13 cellular contexts compared by ENCODE assay signal in genomic region chr1:108831225-108831624, GRCh38. TPM values are rescaled to one million over a fixed set of nuclear protein-coding genes. Genes with fewer than 3 reads are reported as not detected.
DNase-seq lines count a peak whose midpoint lies in the region; ATAC-seq, FAIRE-seq and TF ChIP-seq lines count a peak whose summit lies in the region.
"Had no signal": no experiment of that assay in that cellular context is flagged by ENCODE, and none has a peak within 500 bp of the region (broad histone marks: within the 10 kb centered on the region; RNA-seq: fewer than 3 reads in every experiment).

No MANE protein-coding gene starts in this region.

- H3K27me3 ChIP-seq in Peyer's patch = no peaks in the 10 kb centered on the region
- no peaks in the 10 kb centered on the region for H3K27me3 ChIP-seq in esophagus (ENCODE audit: control insufficient read depth in 1 of 2, insufficient read depth in 2 of 2, low read length in 2 of 2)

- no peaks in the 10 kb centered on the region for H3K36me3 Mint-ChIP-seq in nephron (ENCODE audit: low read depth)
- H3K36me3 Mint-ChIP-seq in WTC11 = no peaks in the 10 kb centered on the region
- H3K36me3 Mint-ChIP-seq: CD4-positive, CD25-positive, alpha-beta regulatory T cell had no signal

- TF ChIP-seq POLR2A in Peyer's patch (IDR thresholded peaks at IDR 0.05) = no peak

- H3K9me3 ChIP-seq in Peyer's patch = no peaks in the 10 kb centered on the region
- no peaks in the 10 kb centered on the region for H3K9me3 ChIP-seq in esophagus (ENCODE audit: control insufficient read depth in 2 of 2, insufficient read depth in 1 of 2, low read depth in 1 of 2, low read length in 1 of 2)
- H3K9me3 ChIP-seq in kidney (ENCODE audit: control insufficient read depth in 1 of 2, low read length in 2 of 2) = no peaks in the 10 kb centered on the region

- H3K9me3 Mint-ChIP-seq in nephron = no peaks in the 10 kb centered on the region
- no peaks in the 10 kb centered on the region for H3K9me3 Mint-ChIP-seq in WTC11
- H3K9me3 Mint-ChIP-seq: activated CD4-positive, alpha-beta memory T cell treated with anti-CD3 and anti-CD28 coated beads, Interleukin-2, amount 10 ng/mL, durations not matched to agents 7 days and 5 days; dendritic cell treated with granulocyte-macrophage colony-stimulating factor and Interleukin-4, amounts not matched to agents 40 ng/mL and 50 ng/mL, for 4 days had no signal

- no peak for FAIRE-seq in kidney (lab: Jason Lieb, UNC)
- FAIRE-seq: GM18507 had no signal

- no peaks in the 10 kb centered on the region for H3K36me3 ChIP-seq in Peyer's patch
- H3K36me3 ChIP-seq in esophagus (ENCODE audit: control insufficient read depth in 2 of 2, insufficient read depth in 2 of 2, low read length in 1 of 2) = no peaks in the 10 kb centered on the region
- no peaks in the 10 kb centered on the region for H3K36me3 ChIP-seq in kidney (ENCODE audit: control insufficient read depth in 1 of 2, insufficient read depth in 2 of 2, low read length in 2 of 2)

- ATAC-seq in WTC11 = no peak

- DNase-seq in AG20443 (ENCODE audit: low spot score) (peak; percentile 67), Peyer's patch (no peak), kidney (no peak), COLO668 (lab: John Stamatoyannopoulos, UW; ENCODE audit: unreplicated experiment) (no peak), WTC11 (ENCODE audit: low spot score) (no peak), NCI-H2227 (lab: John Stamatoyannopoulos, UW; ENCODE audit: unreplicated experiment) (no peak)
- DNase-seq: activated CD4-positive, alpha-beta memory T cell treated with anti-CD3 and anti-CD28 coated beads, Interleukin-2, amount 10 ng/mL, durations not matched to agents 7 days and 5 days; stimulated activated CD4-positive, alpha-beta T cell treated with anti-CD3 and anti-CD28 coated beads, Interleukin-2, amount 100 ng/mL, for 48 hours had no signal

- H3K4me3 Mint-ChIP-seq in nephron (peak overlapping the region in 1 of 3 experiments; percentile 11), WTC11 (no peak overlapping the region)
- H3K4me3 Mint-ChIP-seq: activated CD4-positive, alpha-beta memory T cell treated with anti-CD3 and anti-CD28 coated beads, Interleukin-2, amount 10 ng/mL, durations not matched to agents 7 days and 5 days; CD4-positive, CD25-positive, alpha-beta regulatory T cell had no signal

- WGBS in esophagus, 2 donors = 26 to 43% methylated on average over 2 of the region's 2 CpGs

- H3K27ac Mint-ChIP-seq in nephron (peak overlapping the region; percentile 49 to 91 (median 71)), WTC11 (no peak overlapping the region)
- H3K27ac Mint-ChIP-seq: activated CD4-positive, alpha-beta memory T cell treated with anti-CD3 and anti-CD28 coated beads, Interleukin-2, amount 10 ng/mL, durations not matched to agents 7 days and 5 days had no signal

- H3K4me1 ChIP-seq in Peyer's patch (peaks cover 0 to 9% (median 0%) of the 10 kb centered on the region in 4 donors), esophagus (ENCODE audit: control insufficient read depth in 2 of 2, insufficient read depth in 2 of 2, low read length in 1 of 2) (peaks cover 2 to 8% of the 10 kb centered on the region in 2 donors), kidney (ENCODE audit: control insufficient read depth in 1 of 2, insufficient read depth in 1 of 2, low read depth in 1 of 2, low read length in 2 of 2) (no peaks in the 10 kb centered on the region)

- H3K27ac ChIP-seq in Peyer's patch (peak overlapping the region; percentile 35 to 78 (median 58)), esophagus (ENCODE audit: low read depth in 2 of 2, low read length in 1 of 2) (peak overlapping the region; percentile 83 to 86), kidney (ENCODE audit: low read depth in 2 of 2, low read length in 2 of 2) (no peak overlapping the region)

- H3K4me1 Mint-ChIP-seq in nephron (peaks cover 40% of the 10 kb centered on the region), WTC11 (no peaks in the 10 kb centered on the region)

- TF ChIP-seq CTCF in Peyer's patch (IDR thresholded peaks at IDR 0.05) (no peak), nephron (IDR thresholded peaks at IDR 0.05; ENCODE audit: unreplicated experiment in 3 of 3) (no peak), kidney (IDR thresholded peaks at IDR 0.05; ENCODE audit: borderline replicate concordance, extremely low read depth, insufficient read depth) (no peak), WTC11 (IDR thresholded peaks at IDR 0.05) (no peak)

- no peak overlapping the region for H3K4me3 ChIP-seq in Peyer's patch
- H3K4me3 ChIP-seq in esophagus (ENCODE audit: low read depth in 1 of 2, low read length in 2 of 2) = no peak overlapping the region
- H3K4me3 ChIP-seq in kidney (ENCODE audit: low read length in 2 of 2) = no peak overlapping the region

- no peak overlapping the region for H3K9ac ChIP-seq in kidney (ENCODE audit: low read length in 2 of 2)

- no peaks in the 10 kb centered on the region for H3K27me3 Mint-ChIP-seq in nephron (ENCODE audit: low read depth)
- no peaks in the 10 kb centered on the region for H3K27me3 Mint-ChIP-seq in WTC11 (ENCODE audit: low read depth)
- H3K27me3 Mint-ChIP-seq: dendritic cell treated with granulocyte-macrophage colony-stimulating factor and Interleukin-4, amounts not matched to agents 40 ng/mL and 50 ng/mL, for 4 days had no signal

- POLR2A ChIA-PET in WTC11 (lab: Charles Lee) = no interaction called here

- CTCF ChIA-PET in WTC11 (lab: Charles Lee) = no interaction called here

- intact Hi-C loops in kidney (cut with DNase I) = no loop called here

TF ChIP-seq in WTC11, 78 proteins besides CTCF, POLR2A, EP300 and RAD21 (continues in another document):
- no peak for TF ChIP-seq PREB (CRISPR knock-in tag; IDR thresholded peaks at IDR 0.05; ENCODE audit: borderline replicate concordance)
- TF ChIP-seq ZNF263 (CRISPR knock-in tag; IDR thresholded peaks at IDR 0.05; ENCODE audit: low read depth) = no peak
- TF ChIP-seq STAT6 (CRISPR knock-in tag; conservative IDR thresholded peaks at IDR 0.05; ENCODE audit: low read depth) = no peak
- no peak for TF ChIP-seq TEAD1 (CRISPR knock-in tag; IDR thresholded peaks at IDR 0.05)
- no peak for TF ChIP-seq ZNF423 (CRISPR knock-in tag; IDR thresholded peaks at IDR 0.05)
- no peak for TF ChIP-seq SMAD3 (CRISPR knock-in tag; IDR thresholded peaks at IDR 0.05; ENCODE audit: borderline replicate concordance)
- TF ChIP-seq OVOL2 (CRISPR knock-in tag; IDR thresholded peaks at IDR 0.05; ENCODE audit: borderline replicate concordance) = no peak
- TF ChIP-seq NFE2L1 (CRISPR knock-in tag; IDR thresholded peaks at IDR 0.05) = no peak
- no peak for TF ChIP-seq FOXP4 (CRISPR knock-in tag; IDR thresholded peaks at IDR 0.05)

RNA-seq across cellular contexts. Expression of gene AKNAD1, which starts 25.7 kb away (rescaled TPM):
- not detected for total RNA-seq in Peyer's patch
- polyA plus RNA-seq in esophagus = 1 to 10 TPM in 1 of 2 donors, under 1 TPM in 1; 0.98 to 3.3 TPM
- not detected for total RNA-seq in kidney
- not detected for polyA plus RNA-seq in kidney (ENCODE audit: insufficient read depth, low read depth, low replicate concordance)
- not detected in 3 replicates for total RNA-seq in WTC11 (2021)
- total RNA-seq: activated CD4-positive, alpha-beta memory T cell treated with anti-CD3 and anti-CD28 coated beads, Interleukin-2, amount 10 ng/mL, durations not matched to agents 7 days and 5 days; CD4-positive, CD25-positive, alpha-beta regulatory T cell had no signal
- polyA plus RNA-seq: CD4-positive, CD25-positive, alpha-beta regulatory T cell had no signal

RNA-seq across cellular contexts. Expression of gene GPSM2, which starts 45.6 kb away (rescaled TPM):
- total RNA-seq in Peyer's patch = 10 to 100 TPM; 23.1 to 24.9 (median 23.9) TPM
- 10 to 100 TPM; 30.3 to 40.8 TPM for polyA plus RNA-seq in esophagus
- 3.1 TPM for total RNA-seq in kidney
- polyA plus RNA-seq in kidney (ENCODE audit: insufficient read depth, low read depth, low replicate concordance) = 2.2 TPM
- total RNA-seq in WTC11 (2021) = 18.4 to 23.7 TPM (median 22.6 TPM) in 3 replicates

Comparison
In these comparisons a context has a peak if more than half of its experiments do, and no peak if none do; other contexts are left out.
1. H3K27ac ChIP-seq: peak in Peyer's patch (4 of 4) and esophagus (2 of 2); none in kidney (0 of 2).